ENCODE assay signal across 17 cellular contexts in the genomic region with DNA sequence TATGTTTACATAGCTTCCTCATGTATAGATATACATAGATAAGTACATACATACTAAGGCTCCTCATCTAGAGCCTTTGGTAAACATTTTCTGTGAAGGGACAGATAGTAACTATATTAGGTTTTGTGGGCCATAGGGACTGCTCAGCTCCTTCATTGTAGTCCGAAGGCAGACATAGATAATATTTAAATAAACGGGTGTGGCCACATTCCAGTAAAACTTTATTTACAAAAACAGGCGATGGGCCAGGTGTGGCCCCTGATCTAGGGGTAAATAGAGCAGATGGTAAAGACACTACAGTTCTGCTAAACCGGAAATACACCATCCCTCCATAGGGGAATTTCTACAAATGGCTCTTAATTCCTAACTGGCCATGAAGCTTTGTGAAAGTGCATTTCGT. TPM values are rescaled to one million over a fixed set of nuclear protein-coding genes. Genes with fewer than 3 reads are reported as not detected.
A peak's percentile ranks its signal among the peaks of the same experiment; 100 is the strongest.
DNase-seq lines count a peak whose midpoint lies in the region; ATAC-seq, FAIRE-seq and TF ChIP-seq lines count a peak whose summit lies in the region.
"Had no signal": no experiment of that assay in that cellular context is flagged by ENCODE, and none has a peak within 500 bp of the region (broad histone marks: within the 10 kb centered on the region; RNA-seq: fewer than 3 reads in every experiment).

No MANE protein-coding gene starts in this region.

- H3K9me3 Mint-ChIP-seq in MCF 10A (ENCODE audit: unreplicated experiment), result no peaks in the 10 kb centered on the region
- H3K9me3 Mint-ChIP-seq: CD4-positive, CD25-positive, alpha-beta regulatory T cell had no signal

- CTCF ChIA-PET in MCF 10A (lab: Yijun Ruan, JAX) (interaction anchor here (0.5 to 0.8 kb wide), 3 partner anchors 21 to 247 kb away, joined by 3 to 4 read pairs (median 3); a partner anchor contains a TSS), mammary epithelial cell (lab: Charles Lee; ENCODE audit: low non-redundant PET) (no interaction called here), K562 (lab: Yijun Ruan, JAX; ENCODE audit: low intra/inter-chr PET ratio) (no interaction called here)

- no peak for TF ChIP-seq POLR2A in K562 (conservative IDR thresholded peaks at IDR 0.05)
- no peak for TF ChIP-seq POLR2A in testis (IDR thresholded peaks at IDR 0.05)

- DNase-seq in MCF 10A (ENCODE audit: unreplicated experiment) (no peak), mammary epithelial cell (no peak), K562 (ENCODE audit: extremely low read depth in 1 of 4, low spot score in 3 of 4) (peak in 1 of 4 experiments; percentile 16), testis (no peak), NCI-H524 treated with DMSO at 0.1 percent for 48 hours (lab: John Stamatoyannopoulos, UW) (no peak)
- DNase-seq: ACHN; CD4-positive, CD25-positive, alpha-beta regulatory T cell; KBM-7; NCI-H1092; NCI-H2107; NCI-H345; NCI-H774; SJCRH30 had no signal

- H3K27ac Mint-ChIP-seq in MCF 10A (ENCODE audit: low read depth, unreplicated experiment), result peak overlapping the region; percentile 59

- peaks cover 18% of the 10 kb centered on the region for H3K4me1 Mint-ChIP-seq in MCF 10A (ENCODE audit: insufficient read depth, unreplicated experiment)

- in situ Hi-C loops in mammary epithelial cell (cut with MboI; ENCODE audit: low sequenced_read_pairs in 2 of 2) (no loop called here), K562 (cut with MboI) (no loop called here)

- FAIRE-seq in K562 (lab: Jason Lieb, UNC), result no peak
- FAIRE-seq: D721Med had no signal

- dilution Hi-C loops in mammary epithelial cell (cut with HindIII; ENCODE audit: low sequenced_read_pairs), result no loop called here

- POLR2A ChIA-PET in MCF 10A (lab: Yijun Ruan, JAX), result interaction anchor here (0.6 to 2.9 kb wide), 5 partner anchors 26 to 143 kb away, joined by 3 to 27 read pairs (median 8); a partner anchor contains a TSS
- POLR2A ChIA-PET in K562 (lab: Yijun Ruan, JAX), result interaction anchor here (1.0 to 1.4 kb wide), 4 partner anchors 9 to 26 kb away, joined by 3 to 5 read pairs (median 5); a partner anchor contains a TSS

- H3K36me3 ChIP-seq in mammary epithelial cell (ENCODE audit: insufficient read depth, low read length), result peaks cover 19% of the 10 kb centered on the region
- peaks cover 37% of the 10 kb centered on the region for H3K36me3 ChIP-seq in K562 (ENCODE audit: control insufficient read depth, insufficient read depth, low read length)
- H3K36me3 ChIP-seq in mucosa of stomach (ENCODE audit: control insufficient read depth, insufficient read depth, low read length), result no peaks in the 10 kb centered on the region
- H3K36me3 ChIP-seq in testis (ENCODE audit: low read depth, missing control alignments), result no peaks in the 10 kb centered on the region

- intact Hi-C loops in MCF 10A (cut with micrococcal nuclease) (no loop called here), mammary epithelial cell (cut with micrococcal nuclease) (no loop called here), K562 (cut with micrococcal nuclease) (no loop called here), testis (cut with DNase I; ENCODE audit: low total_unique reads) (no loop called here)

- BruUV-seq in MCF 10A (replicated peaks; lab: Mats Ljungman, UMichigan) (no TSS peak), mammary epithelial cell (replicated peaks; lab: Mats Ljungman, UMichigan) (no TSS peak), K562 (replicated peaks; lab: Mats Ljungman, UMichigan) (no TSS peak)

- 96% methylated on average over 5 of the region's 5 CpGs for WGBS in mammary epithelial cell (ENCODE audit: low coverage, missing lambda C conversion rate)
- 34% methylated on average over 5 of the region's 5 CpGs for WGBS in K562 (ENCODE audit: insufficient coverage, low coverage, missing lambda C conversion rate)
- WGBS in testis, 2 donors, result 87 to 93% methylated on average over 5 of the region's 5 CpGs

- peaks cover 62% of the 10 kb centered on the region for H3K36me3 Mint-ChIP-seq in MCF 10A (ENCODE audit: insufficient read depth, unreplicated experiment)

- no peaks in the 10 kb centered on the region for H3K9me3 ChIP-seq in mammary epithelial cell (replicated peaks; ENCODE audit: insufficient read depth, low read length)
- H3K9me3 ChIP-seq in K562 (replicated peaks; ENCODE audit: control insufficient read depth, insufficient read depth, low read depth, low read length), result no peaks in the 10 kb centered on the region
- H3K9me3 ChIP-seq in mucosa of stomach (ENCODE audit: control insufficient read depth, low read length), result no peaks in the 10 kb centered on the region
- H3K9me3 ChIP-seq in testis, result no peaks in the 10 kb centered on the region
- H3K9me3 ChIP-seq: SJCRH30 had no signal

- no peak for TF ChIP-seq CTCF in MCF 10A (IDR thresholded peaks at IDR 0.05; ENCODE audit: unreplicated experiment)
- no peak for TF ChIP-seq CTCF in mammary epithelial cell (conservative IDR thresholded peaks at IDR 0.05 in 1 of 2, IDR thresholded peaks at IDR 0.05 in 1 of 2; ENCODE audit: extremely low read depth in 1 of 2, insufficient read depth in 1 of 2, low read depth in 1 of 2, low read length in 2 of 2)
- TF ChIP-seq CTCF in K562 (IDR thresholded peaks at IDR 0.05 in 2 of 3, conservative IDR thresholded peaks at IDR 0.05 in 1 of 3; ENCODE audit: insufficient read depth in 2 of 3, low read depth in 1 of 3, low read length in 3 of 3), result no peak
- no peak for TF ChIP-seq CTCF in testis (IDR thresholded peaks at IDR 0.05)

- H4K20me1 ChIP-seq in mammary epithelial cell (ENCODE audit: insufficient read depth, low read length), result no peaks in the 10 kb centered on the region
- no peaks in the 10 kb centered on the region for H4K20me1 ChIP-seq in K562 (replicated peaks; ENCODE audit: control insufficient read depth, insufficient read depth, low read length)

- H3K79me2 ChIP-seq in mammary epithelial cell (ENCODE audit: insufficient read depth, low read length), result peaks cover 69% of the 10 kb centered on the region
- H3K79me2 ChIP-seq in K562 (ENCODE audit: control insufficient read depth, insufficient read depth, low read length), result peaks cover 43% of the 10 kb centered on the region

- H3K4me3 ChIP-seq in mammary epithelial cell (replicated peaks in 1 of 3; ENCODE audit: insufficient read depth in 1 of 3, low read depth in 2 of 3, low read length in 3 of 3) (no peak overlapping the region), K562 (no peak overlapping the region), mucosa of stomach (ENCODE audit: low read length) (no peak overlapping the region), testis (no peak overlapping the region)
- H3K4me3 ChIP-seq: SJCRH30 had no signal

- H3K4me3 Mint-ChIP-seq in MCF 10A (ENCODE audit: unreplicated experiment), result no peak overlapping the region

- H2AFZ ChIP-seq in mammary epithelial cell (ENCODE audit: low read depth, low read length), result no peak overlapping the region
- no peak overlapping the region for H2AFZ ChIP-seq in K562 (ENCODE audit: low read depth, low read length)

- ATAC-seq in K562 (peak; percentile 68), HG03432 (IDR thresholded peaks at IDR 0.05; ENCODE audit: unreplicated experiment) (no peak)

- no peak overlapping the region for H3K27ac ChIP-seq in mammary epithelial cell (ENCODE audit: insufficient read depth, low read depth, low read length)
- H3K27ac ChIP-seq in K562 (ENCODE audit: extremely low read depth, low read depth, low read length), result 0 out of 3 replicates have a peak overlapping the region, but pooled peaks have one; percentile 13
- no peak overlapping the region for H3K27ac ChIP-seq in testis
- H3K27ac ChIP-seq: RWPE1, SJCRH30 had no signal

- no peak overlapping the region for H3K9ac ChIP-seq in mammary epithelial cell (ENCODE audit: insufficient read depth, low read length)
- H3K9ac ChIP-seq in K562 (ENCODE audit: insufficient read depth in 1 of 2, low read depth in 2 of 2, low read length in 2 of 2), result no peak overlapping the region
- H3K9ac ChIP-seq in mucosa of stomach (ENCODE audit: low read length), result peak overlapping the region; percentile 10

- TF ChIP-seq EP300 in K562 (IDR thresholded peaks at IDR 0.05; ENCODE audit: low read length), result no peak

- H3K27me3 Mint-ChIP-seq in MCF 10A (ENCODE audit: insufficient read depth, unreplicated experiment), result no peaks in the 10 kb centered on the region
- H3K27me3 Mint-ChIP-seq: CD4-positive, CD25-positive, alpha-beta regulatory T cell had no signal

- no peaks in the 10 kb centered on the region for H3K4me1 ChIP-seq in mammary epithelial cell (ENCODE audit: insufficient read depth, low read length)
- H3K4me1 ChIP-seq in K562 (replicated peaks in 1 of 2; ENCODE audit: control insufficient read depth in 2 of 2, insufficient read depth in 2 of 2, low read length in 2 of 2), result no peaks in the 10 kb centered on the region; a peak in 3 of 5 replicates
- H3K4me1 ChIP-seq in mucosa of stomach (ENCODE audit: control insufficient read depth, insufficient read depth, low read length), result peaks cover 19% of the 10 kb centered on the region
- H3K4me1 ChIP-seq in testis, result no peaks in the 10 kb centered on the region
- H3K4me1 ChIP-seq: SJCRH30 had no signal

- H3K4me2 ChIP-seq in mammary epithelial cell (ENCODE audit: insufficient read depth, low read depth, low read length) (no peak overlapping the region), K562 (ENCODE audit: insufficient read depth, low read length) (no peak overlapping the region)

- H3K9me1 ChIP-seq in K562 (ENCODE audit: control insufficient read depth, insufficient read depth, low read length), result no peaks in the 10 kb centered on the region

- H3K27me3 ChIP-seq in mammary epithelial cell (ENCODE audit: insufficient read depth, low read length), result no peaks in the 10 kb centered on the region
- no peaks in the 10 kb centered on the region for H3K27me3 ChIP-seq in K562 (ENCODE audit: control insufficient read depth in 2 of 2, insufficient read depth in 2 of 2, low read length in 2 of 2)
- H3K27me3 ChIP-seq in mucosa of stomach (ENCODE audit: control insufficient read depth, insufficient read depth, low read length), result no peaks in the 10 kb centered on the region
- H3K27me3 ChIP-seq in testis, result no peaks in the 10 kb centered on the region
- H3K27me3 ChIP-seq: SJCRH30 had no signal

- no peak for TF ChIP-seq RAD21 in K562 (CRISPR knock-in tag; conservative IDR thresholded peaks at IDR 0.05 in 1 of 2, IDR thresholded peaks at IDR 0.05 in 1 of 2)

RNA-seq across cellular contexts. Expression of a gene that starts 7.3 kb away (rescaled TPM):
- total RNA-seq in MCF 10A (2022), result 21.3 and 22.8 TPM in 2 replicates
- total RNA-seq in mammary epithelial cell, result 10 to 100 TPM; 23.9 to 40.0 TPM
- 2.7 TPM for polyA plus RNA-seq in mammary epithelial cell
- polyA minus RNA-seq in mammary epithelial cell, result 34.8 TPM
- 8.4 and 11.7 TPM in 2 replicates for total RNA-seq in K562 (2011; cell fraction: chromatin; rRNA removed; ENCODE audit: low replicate concordance)
- 7.0 and 9.7 TPM in 2 replicates for total RNA-seq in K562 (2011; cell fraction: nucleolus; rRNA removed)
- total RNA-seq in K562 (2011; cell fraction: nucleoplasm; rRNA removed), result 10.8 and 22.4 TPM in 2 replicates
- total RNA-seq in K562 (2014; rRNA removed), result 6.9 and 7.6 TPM in 2 replicates
- 13.1 and 15.9 TPM in 2 replicates for total RNA-seq in K562 (2014; rRNA removed; fragmentation: Illumina TruSeq; extraction: Trizol)
- 10.8 and 11.1 TPM in 2 replicates for total RNA-seq in K562 (2015; rRNA removed; fragmentation: Illumina TruSeq; extraction: Trizol)
- total RNA-seq in K562 (2021), result 8.5 and 9.8 TPM in 2 replicates
- polyA plus RNA-seq in K562 (2011; rRNA removed), result 1.8 and 3.1 TPM in 2 replicates
- polyA plus RNA-seq in K562 (2011; cell fraction: cytosol; rRNA removed), result 0.86 and 1.4 TPM in 2 replicates
- polyA plus RNA-seq in K562 (2011; cell fraction: nucleus; rRNA removed), result 1.5 and 1.9 TPM in 2 replicates
- 6.8 and 10.0 TPM in 2 replicates for polyA plus RNA-seq in K562 (2012)
- 8.8 and 9.7 TPM in 2 replicates for polyA plus RNA-seq in K562 (2014; fragmentation: Illumina TruSeq; extraction: Trizol)
- polyA plus RNA-seq in K562 (2014; fragmentation: Nextera tagmentation; extraction: Ambion mirVana), result 1 to 10 TPM; 7.2 to 7.7 TPM
- 7.1 and 9.3 TPM in 2 replicates for polyA plus RNA-seq in K562 (2014; rRNA removed)
- 4.2 and 4.7 TPM in 2 replicates for polyA minus RNA-seq in K562 (2011; rRNA and poly(A)+ RNA removed)
- 1.1 and 1.7 TPM in 2 replicates for polyA minus RNA-seq in K562 (2011; cell fraction: cytosol; rRNA and poly(A)+ RNA removed)
- 5.7 and 8.9 TPM in 2 replicates for polyA minus RNA-seq in K562 (2011; cell fraction: nucleus; rRNA and poly(A)+ RNA removed)
- total RNA-seq in testis, result 10 to 100 TPM; 16.4 to 17.9 TPM
- polyA plus RNA-seq in testis (ENCODE audit: insufficient read depth, low read depth, low replicate concordance), result 18.0 TPM

RNA-seq across cellular contexts. Expression of a gene that starts 25.8 kb away (rescaled TPM):
- 179 and 182 TPM in 2 replicates for total RNA-seq in MCF 10A (2022)
- 100 to 1,000 TPM; 132 to 153 TPM for total RNA-seq in mammary epithelial cell
- polyA plus RNA-seq in mammary epithelial cell, result 178 TPM
- 173 TPM for polyA minus RNA-seq in mammary epithelial cell
- total RNA-seq in K562 (2011; cell fraction: chromatin; rRNA removed; ENCODE audit: low replicate concordance), result 275 and 561 TPM in 2 replicates
- 81.5 and 115 TPM in 2 replicates for total RNA-seq in K562 (2011; cell fraction: nucleolus; rRNA removed)
- 184 and 196 TPM in 2 replicates for total RNA-seq in K562 (2011; cell fraction: nucleoplasm; rRNA removed)
- 96.2 and 118 TPM in 2 replicates for total RNA-seq in K562 (2014; rRNA removed)
- 209 and 283 TPM in 2 replicates for total RNA-seq in K562 (2014; rRNA removed; fragmentation: Illumina TruSeq; extraction: Trizol)
- 168 and 176 TPM in 2 replicates for total RNA-seq in K562 (2015; rRNA removed; fragmentation: Illumina TruSeq; extraction: Trizol)
- 180 and 182 TPM in 2 replicates for total RNA-seq in K562 (2021)
- 340 and 377 TPM in 2 replicates for polyA plus RNA-seq in K562 (2011; rRNA removed)
- polyA plus RNA-seq in K562 (2011; cell fraction: cytosol; rRNA removed), result 104 and 199 TPM in 2 replicates
- polyA plus RNA-seq in K562 (2011; cell fraction: nucleus; rRNA removed), result 387 and 786 TPM in 2 replicates
- 124 and 183 TPM in 2 replicates for polyA plus RNA-seq in K562 (2012)
- polyA plus RNA-seq in K562 (2014; fragmentation: Illumina TruSeq; extraction: Trizol), result 238 and 243 TPM in 2 replicates
- polyA plus RNA-seq in K562 (2014; fragmentation: Nextera tagmentation; extraction: Ambion mirVana), result 100 to 1,000 TPM; 125 to 177 TPM
- polyA plus RNA-seq in K562 (2014; rRNA removed), result 144 and 145 TPM in 2 replicates
- 859 and 924 TPM in 2 replicates for polyA minus RNA-seq in K562 (2011; rRNA and poly(A)+ RNA removed)
- 67.3 and 81.8 TPM in 2 replicates for polyA minus RNA-seq in K562 (2011; cell fraction: cytosol; rRNA and poly(A)+ RNA removed)
- 130 and 336 TPM in 2 replicates for polyA minus RNA-seq in K562 (2011; cell fraction: nucleus; rRNA and poly(A)+ RNA removed)
- total RNA-seq in testis, result 100 to 1,000 TPM; 288 to 293 TPM
- polyA plus RNA-seq in testis (ENCODE audit: insufficient read depth, low read depth, low replicate concordance), result 178 TPM

RNA-seq across cellular contexts. Expression of a gene that starts 39.0 kb away (rescaled TPM):
- 681 and 693 TPM in 2 replicates for total RNA-seq in MCF 10A (2022)
- 100 to 1,000 TPM; 143 to 350 TPM for total RNA-seq in mammary epithelial cell
- 214 TPM for polyA plus RNA-seq in mammary epithelial cell
- polyA minus RNA-seq in mammary epithelial cell, result 549 TPM
- total RNA-seq in K562 (2011; cell fraction: chromatin; rRNA removed; ENCODE audit: low replicate concordance), result 178 and 396 TPM in 2 replicates
- total RNA-seq in K562 (2011; cell fraction: nucleolus; rRNA removed), result 123 and 133 TPM in 2 replicates
- total RNA-seq in K562 (2011; cell fraction: nucleoplasm; rRNA removed), result 166 and 176 TPM in 2 replicates
- total RNA-seq in K562 (2014; rRNA removed), result 398 and 400 TPM in 2 replicates
- total RNA-seq in K562 (2014; rRNA removed; fragmentation: Illumina TruSeq; extraction: Trizol), result 816 and 890 TPM in 2 replicates
- 663 and 710 TPM in 2 replicates for total RNA-seq in K562 (2015; rRNA removed; fragmentation: Illumina TruSeq; extraction: Trizol)
- 561 and 583 TPM in 2 replicates for total RNA-seq in K562 (2021)
- polyA plus RNA-seq in K562 (2011; rRNA removed), result 411 and 575 TPM in 2 replicates
- 100 and 172 TPM in 2 replicates for polyA plus RNA-seq in K562 (2011; cell fraction: cytosol; rRNA removed)
- polyA plus RNA-seq in K562 (2011; cell fraction: nucleus; rRNA removed), result 163 and 169 TPM in 2 replicates
- 361 and 520 TPM in 2 replicates for polyA plus RNA-seq in K562 (2012)
- polyA plus RNA-seq in K562 (2014; fragmentation: Illumina TruSeq; extraction: Trizol), result 654 and 736 TPM in 2 replicates
- 1,000 to 10,000 TPM in 1 of 2 experiments, 100 to 1,000 TPM in 1; 622 to 1,014 TPM for polyA plus RNA-seq in K562 (2014; fragmentation: Nextera tagmentation; extraction: Ambion mirVana)
- polyA plus RNA-seq in K562 (2014; rRNA removed), result 508 and 510 TPM in 2 replicates
- 835 and 848 TPM in 2 replicates for polyA minus RNA-seq in K562 (2011; rRNA and poly(A)+ RNA removed)
- 305 and 355 TPM in 2 replicates for polyA minus RNA-seq in K562 (2011; cell fraction: cytosol; rRNA and poly(A)+ RNA removed)
- 151 and 279 TPM in 2 replicates for polyA minus RNA-seq in K562 (2011; cell fraction: nucleus; rRNA and poly(A)+ RNA removed)
- total RNA-seq in testis, result 100 to 1,000 TPM; 107 to 121 TPM
- 111 TPM for polyA plus RNA-seq in testis (ENCODE audit: insufficient read depth, low read depth, low replicate concordance)

RNA-seq across cellular contexts. Expression of a gene that starts 39.5 kb away (rescaled TPM):
- total RNA-seq in MCF 10A (2022), result 80.0 and 95.2 TPM in 2 replicates
- 100 to 1,000 TPM in 1 of 2 donors, 10 to 100 TPM in 1; 30.2 to 118 TPM for total RNA-seq in mammary epithelial cell
- polyA plus RNA-seq in mammary epithelial cell, result 168 TPM
- 3.2 TPM for polyA minus RNA-seq in mammary epithelial cell
- total RNA-seq in K562 (2011; cell fraction: chromatin; rRNA removed; ENCODE audit: low replicate concordance), result 32.0 and 68.8 TPM in 2 replicates
- 34.5 and 38.0 TPM in 2 replicates for total RNA-seq in K562 (2011; cell fraction: nucleolus; rRNA removed)
- total RNA-seq in K562 (2011; cell fraction: nucleoplasm; rRNA removed), result 51.1 and 56.8 TPM in 2 replicates
- 395 and 427 TPM in 2 replicates for total RNA-seq in K562 (2014; rRNA removed)
- total RNA-seq in K562 (2014; rRNA removed; fragmentation: Illumina TruSeq; extraction: Trizol), result 649 and 664 TPM in 2 replicates
- total RNA-seq in K562 (2015; rRNA removed; fragmentation: Illumina TruSeq; extraction: Trizol), result 576 and 612 TPM in 2 replicates
- total RNA-seq in K562 (2021), result 223 and 261 TPM in 2 replicates
- polyA plus RNA-seq in K562 (2011; rRNA removed), result 267 and 371 TPM in 2 replicates
- 41.1 and 116 TPM in 2 replicates for polyA plus RNA-seq in K562 (2011; cell fraction: cytosol; rRNA removed)
- 31.9 and 45.6 TPM in 2 replicates for polyA plus RNA-seq in K562 (2011; cell fraction: nucleus; rRNA removed)
- 140 and 1,187 TPM in 2 replicates for polyA plus RNA-seq in K562 (2012)
- 574 and 695 TPM in 2 replicates for polyA plus RNA-seq in K562 (2014; fragmentation: Illumina TruSeq; extraction: Trizol)
- polyA plus RNA-seq in K562 (2014; fragmentation: Nextera tagmentation; extraction: Ambion mirVana), result 1,000 to 10,000 TPM in 1 of 2 experiments, 100 to 1,000 TPM in 1; 880 to 1,007 TPM
- 843 and 986 TPM in 2 replicates for polyA plus RNA-seq in K562 (2014; rRNA removed)
- 192 and 215 TPM in 2 replicates for polyA minus RNA-seq in K562 (2011; rRNA and poly(A)+ RNA removed)
- 29.0 and 38.2 TPM in 2 replicates for polyA minus RNA-seq in K562 (2011; cell fraction: cytosol; rRNA and poly(A)+ RNA removed)
- polyA minus RNA-seq in K562 (2011; cell fraction: nucleus; rRNA and poly(A)+ RNA removed), result 30.8 and 50.2 TPM in 2 replicates
- total RNA-seq in testis, result 10 to 100 TPM; 43.3 to 51.3 TPM
- polyA plus RNA-seq in testis (ENCODE audit: insufficient read depth, low read depth, low replicate concordance), result 61.8 TPM

RNA-seq across cellular contexts. Expression of a gene that starts 55.2 kb away (rescaled TPM):
- total RNA-seq in MCF 10A (2022), result 15.6 and 20.5 TPM in 2 replicates
- 10 to 100 TPM; 23.6 to 28.8 TPM for total RNA-seq in mammary epithelial cell
- polyA plus RNA-seq in mammary epithelial cell, result 25.8 TPM
- polyA minus RNA-seq in mammary epithelial cell, result 6.7 TPM
- total RNA-seq in K562 (2011; cell fraction: chromatin; rRNA removed; ENCODE audit: low replicate concordance), result 5.9 and 15.8 TPM in 2 replicates
- total RNA-seq in K562 (2011; cell fraction: nucleolus; rRNA removed), result 3.4 and 3.8 TPM in 2 replicates
- total RNA-seq in K562 (2011; cell fraction: nucleoplasm; rRNA removed), result 8.1 and 16.6 TPM in 2 replicates
- 12.2 and 13.5 TPM in 2 replicates for total RNA-seq in K562 (2014; rRNA removed)
- 27.7 and 31.3 TPM in 2 replicates for total RNA-seq in K562 (2014; rRNA removed; fragmentation: Illumina TruSeq; extraction: Trizol)
- 18.1 and 21.0 TPM in 2 replicates for total RNA-seq in K562 (2015; rRNA removed; fragmentation: Illumina TruSeq; extraction: Trizol)
- 13.8 and 16.8 TPM in 2 replicates for total RNA-seq in K562 (2021)
- 15.3 and 25.6 TPM in 2 replicates for polyA plus RNA-seq in K562 (2011; rRNA removed)
- polyA plus RNA-seq in K562 (2011; cell fraction: cytosol; rRNA removed), result 4.9 and 10.9 TPM in 2 replicates
- polyA plus RNA-seq in K562 (2011; cell fraction: nucleus; rRNA removed), result 2.2 and 3.5 TPM in 2 replicates
- polyA plus RNA-seq in K562 (2012), result 22.2 and 27.7 TPM in 2 replicates
- polyA plus RNA-seq in K562 (2014; fragmentation: Illumina TruSeq; extraction: Trizol), result 17.4 and 17.7 TPM in 2 replicates
- polyA plus RNA-seq in K562 (2014; fragmentation: Nextera tagmentation; extraction: Ambion mirVana), result 10 to 100 TPM; 29.6 to 30.8 TPM
- polyA plus RNA-seq in K562 (2014; rRNA removed), result 20.4 and 22.2 TPM in 2 replicates
- 23.7 and 28.7 TPM in 2 replicates for polyA minus RNA-seq in K562 (2011; rRNA and poly(A)+ RNA removed)
- 3.3 and 6.0 TPM in 2 replicates for polyA minus RNA-seq in K562 (2011; cell fraction: cytosol; rRNA and poly(A)+ RNA removed)
- 4.4 and 5.3 TPM in 2 replicates for polyA minus RNA-seq in K562 (2011; cell fraction: nucleus; rRNA and poly(A)+ RNA removed)
- 10 to 100 TPM; 10.7 to 13.8 TPM for total RNA-seq in testis
- polyA plus RNA-seq in testis (ENCODE audit: insufficient read depth, low read depth, low replicate concordance), result 17.6 TPM
